ENCODE assay signal across 1 cellular context in the genomic region with DNA sequence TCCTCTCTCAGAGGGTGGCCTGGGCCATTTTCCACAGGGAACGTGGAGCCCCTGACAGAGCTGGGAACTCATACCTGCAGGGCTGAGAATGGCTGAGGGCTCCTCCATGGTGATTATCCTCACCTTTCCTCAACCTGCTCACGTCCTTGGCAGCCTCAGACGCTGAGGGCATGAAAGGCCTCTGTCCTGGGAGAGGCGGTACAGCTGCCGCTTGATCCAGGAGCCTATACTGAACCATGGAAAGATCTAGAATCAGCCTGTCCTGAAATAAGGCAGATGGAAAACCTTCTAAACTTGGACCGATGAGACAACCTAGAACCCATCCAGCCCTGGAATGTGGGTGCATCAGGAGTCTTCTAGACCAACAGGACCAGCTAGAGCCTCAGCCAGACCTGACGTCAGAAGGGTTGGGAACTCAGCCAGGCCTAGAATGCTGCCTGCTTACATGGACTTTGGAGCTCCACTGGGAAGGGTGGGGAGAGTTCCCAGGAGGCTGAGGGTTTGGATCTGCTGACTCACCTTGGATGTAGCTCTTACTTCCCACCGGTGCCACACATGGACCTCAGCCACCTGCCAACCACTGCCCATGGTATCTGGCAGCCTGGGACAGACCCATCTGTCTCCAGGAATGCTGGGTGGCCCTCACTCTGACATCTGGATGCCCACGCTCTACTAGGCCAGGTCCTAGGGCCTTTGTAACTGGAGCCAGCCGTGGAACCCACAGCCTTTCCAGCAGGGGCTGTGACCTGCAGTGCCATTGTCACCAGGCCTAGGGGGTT.
A peak's percentile ranks its signal among the peaks of the same experiment; 100 is the strongest.
TF ChIP-seq lines count a peak whose summit lies in the region.

No MANE protein-coding gene starts in this region.

TF ChIP-seq in HepG2, 621 proteins besides CTCF, POLR2A, EP300 and RAD21 (continued from another document and continues in another):
- TF ChIP-seq, protein P1, sequence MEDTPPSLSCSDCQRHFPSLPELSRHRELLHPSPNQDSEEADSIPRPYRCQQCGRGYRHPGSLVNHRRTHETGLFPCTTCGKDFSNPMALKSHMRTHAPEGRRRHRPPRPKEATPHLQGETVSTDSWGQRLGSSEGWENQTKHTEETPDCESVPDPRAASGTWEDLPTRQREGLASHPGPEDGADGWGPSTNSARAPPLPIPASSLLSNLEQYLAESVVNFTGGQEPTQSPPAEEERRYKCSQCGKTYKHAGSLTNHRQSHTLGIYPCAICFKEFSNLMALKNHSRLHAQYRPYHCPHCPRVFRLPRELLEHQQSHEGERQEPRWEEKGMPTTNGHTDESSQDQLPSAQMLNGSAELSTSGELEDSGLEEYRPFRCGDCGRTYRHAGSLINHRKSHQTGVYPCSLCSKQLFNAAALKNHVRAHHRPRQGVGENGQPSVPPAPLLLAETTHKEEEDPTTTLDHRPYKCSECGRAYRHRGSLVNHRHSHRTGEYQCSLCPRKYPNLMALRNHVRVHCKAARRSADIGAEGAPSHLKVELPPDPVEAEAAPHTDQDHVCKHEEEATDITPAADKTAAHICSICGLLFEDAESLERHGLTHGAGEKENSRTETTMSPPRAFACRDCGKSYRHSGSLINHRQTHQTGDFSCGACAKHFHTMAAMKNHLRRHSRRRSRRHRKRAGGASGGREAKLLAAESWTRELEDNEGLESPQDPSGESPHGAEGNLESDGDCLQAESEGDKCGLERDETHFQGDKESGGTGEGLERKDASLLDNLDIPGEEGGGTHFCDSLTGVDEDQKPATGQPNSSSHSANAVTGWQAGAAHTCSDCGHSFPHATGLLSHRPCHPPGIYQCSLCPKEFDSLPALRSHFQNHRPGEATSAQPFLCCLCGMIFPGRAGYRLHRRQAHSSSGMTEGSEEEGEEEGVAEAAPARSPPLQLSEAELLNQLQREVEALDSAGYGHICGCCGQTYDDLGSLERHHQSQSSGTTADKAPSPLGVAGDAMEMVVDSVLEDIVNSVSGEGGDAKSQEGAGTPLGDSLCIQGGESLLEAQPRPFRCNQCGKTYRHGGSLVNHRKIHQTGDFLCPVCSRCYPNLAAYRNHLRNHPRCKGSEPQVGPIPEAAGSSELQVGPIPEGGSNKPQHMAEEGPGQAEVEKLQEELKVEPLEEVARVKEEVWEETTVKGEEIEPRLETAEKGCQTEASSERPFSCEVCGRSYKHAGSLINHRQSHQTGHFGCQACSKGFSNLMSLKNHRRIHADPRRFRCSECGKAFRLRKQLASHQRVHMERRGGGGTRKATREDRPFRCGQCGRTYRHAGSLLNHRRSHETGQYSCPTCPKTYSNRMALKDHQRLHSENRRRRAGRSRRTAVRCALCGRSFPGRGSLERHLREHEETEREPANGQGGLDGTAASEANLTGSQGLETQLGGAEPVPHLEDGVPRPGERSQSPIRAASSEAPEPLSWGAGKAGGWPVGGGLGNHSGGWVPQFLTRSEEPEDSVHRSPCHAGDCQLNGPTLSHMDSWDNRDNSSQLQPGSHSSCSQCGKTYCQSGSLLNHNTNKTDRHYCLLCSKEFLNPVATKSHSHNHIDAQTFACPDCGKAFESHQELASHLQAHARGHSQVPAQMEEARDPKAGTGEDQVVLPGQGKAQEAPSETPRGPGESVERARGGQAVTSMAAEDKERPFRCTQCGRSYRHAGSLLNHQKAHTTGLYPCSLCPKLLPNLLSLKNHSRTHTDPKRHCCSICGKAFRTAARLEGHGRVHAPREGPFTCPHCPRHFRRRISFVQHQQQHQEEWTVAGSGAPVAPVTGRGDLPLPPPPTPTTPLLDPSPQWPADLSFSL (CRISPR knock-in tag; IDR thresholded peaks at IDR 0.05) = 0 out of 2 replicates have a peak, but pooled peaks have one; percentile 22
- TF ChIP-seq HNF4A (CRISPR knock-in tag; IDR thresholded peaks at IDR 0.05) (peak; percentile 90), RXRB (CRISPR knock-in tag; IDR thresholded peaks at IDR 0.05; ENCODE audit: borderline replicate concordance) (peak; percentile 12; the same call in 1 of the 2 replicates), ZBTB26 (CRISPR knock-in tag; IDR thresholded peaks at IDR 0.05; ENCODE audit: borderline replicate concordance) (peak; percentile 98), FOSL1 (CRISPR knock-in tag; IDR thresholded peaks at IDR 0.05; ENCODE audit: borderline replicate concordance) (peak; percentile 28; the same call in 1 of the 2 replicates), KDM2A (CRISPR knock-in tag; IDR thresholded peaks at IDR 0.05; ENCODE audit: borderline replicate concordance, low read depth) (no peak), U2AF1 (optimal IDR thresholded peaks at IDR 0.05; ENCODE audit: low read depth, low read length) (no peak), SRY (CRISPR knock-in tag; IDR thresholded peaks at IDR 0.05) (no peak), NCOR1 (IDR thresholded peaks at IDR 0.05; ENCODE audit: borderline replicate concordance, low read length) (peak; percentile 61; the same call in 1 of the 2 replicates), CEBPG (CRISPR knock-in tag; IDR thresholded peaks at IDR 0.05) (0 out of 2 replicates have a peak, but pooled peaks have one; percentile 5), KIAA2018 (CRISPR knock-in tag; IDR thresholded peaks at IDR 0.05; ENCODE audit: borderline replicate concordance) (no peak), TAF1 (CRISPR knock-in tag; IDR thresholded peaks at IDR 0.05) (peak; percentile 30; the same call in 1 of the 2 replicates), FOXA1 (IDR thresholded peaks at IDR 0.05) (no peak), FOXA1 (CRISPR knock-in tag; IDR thresholded peaks at IDR 0.05) (no peak), ZNF329 (CRISPR knock-in tag; IDR thresholded peaks at IDR 0.05; ENCODE audit: low read depth) (no peak), ZNF614 (CRISPR knock-in tag; IDR thresholded peaks at IDR 0.05; ENCODE audit: borderline replicate concordance) (0 out of 2 replicates have a peak, but pooled peaks have one; percentile 31), NONO (IDR thresholded peaks at IDR 0.05) (no peak), NONO (CRISPR knock-in tag; conservative IDR thresholded peaks at IDR 0.05) (no peak), HDAC2 (CRISPR knock-in tag; IDR thresholded peaks at IDR 0.05) (peak; percentile 34; the same call in 1 of the 2 replicates), NFE2L2 (IDR thresholded peaks at IDR 0.05; ENCODE audit: low read length) (peak; percentile 93), JUND (CRISPR knock-in tag; IDR thresholded peaks at IDR 0.05) (0 out of 2 replicates have a peak, but pooled peaks have one; percentile 37), SRSF4 (IDR thresholded peaks at IDR 0.05; ENCODE audit: low read depth, low read length, poor library complexity, severe bottlenecking) (no peak)
- TF ChIP-seq, protein P2, sequence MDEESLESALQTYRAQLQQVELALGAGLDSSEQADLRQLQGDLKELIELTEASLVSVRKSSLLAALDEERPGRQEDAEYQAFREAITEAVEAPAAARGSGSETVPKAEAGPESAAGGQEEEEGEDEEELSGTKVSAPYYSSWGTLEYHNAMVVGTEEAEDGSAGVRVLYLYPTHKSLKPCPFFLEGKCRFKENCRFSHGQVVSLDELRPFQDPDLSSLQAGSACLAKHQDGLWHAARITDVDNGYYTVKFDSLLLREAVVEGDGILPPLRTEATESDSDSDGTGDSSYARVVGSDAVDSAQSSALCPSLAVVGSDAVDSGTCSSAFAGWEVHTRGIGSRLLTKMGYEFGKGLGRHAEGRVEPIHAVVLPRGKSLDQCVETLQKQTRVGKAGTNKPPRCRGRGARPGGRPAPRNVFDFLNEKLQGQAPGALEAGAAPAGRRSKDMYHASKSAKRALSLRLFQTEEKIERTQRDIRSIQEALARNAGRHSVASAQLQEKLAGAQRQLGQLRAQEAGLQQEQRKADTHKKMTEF (CRISPR knock-in tag; IDR thresholded peaks at IDR 0.05) = peak; percentile 27; the same call in 1 of the 2 replicates
- TF ChIP-seq, protein P3, sequence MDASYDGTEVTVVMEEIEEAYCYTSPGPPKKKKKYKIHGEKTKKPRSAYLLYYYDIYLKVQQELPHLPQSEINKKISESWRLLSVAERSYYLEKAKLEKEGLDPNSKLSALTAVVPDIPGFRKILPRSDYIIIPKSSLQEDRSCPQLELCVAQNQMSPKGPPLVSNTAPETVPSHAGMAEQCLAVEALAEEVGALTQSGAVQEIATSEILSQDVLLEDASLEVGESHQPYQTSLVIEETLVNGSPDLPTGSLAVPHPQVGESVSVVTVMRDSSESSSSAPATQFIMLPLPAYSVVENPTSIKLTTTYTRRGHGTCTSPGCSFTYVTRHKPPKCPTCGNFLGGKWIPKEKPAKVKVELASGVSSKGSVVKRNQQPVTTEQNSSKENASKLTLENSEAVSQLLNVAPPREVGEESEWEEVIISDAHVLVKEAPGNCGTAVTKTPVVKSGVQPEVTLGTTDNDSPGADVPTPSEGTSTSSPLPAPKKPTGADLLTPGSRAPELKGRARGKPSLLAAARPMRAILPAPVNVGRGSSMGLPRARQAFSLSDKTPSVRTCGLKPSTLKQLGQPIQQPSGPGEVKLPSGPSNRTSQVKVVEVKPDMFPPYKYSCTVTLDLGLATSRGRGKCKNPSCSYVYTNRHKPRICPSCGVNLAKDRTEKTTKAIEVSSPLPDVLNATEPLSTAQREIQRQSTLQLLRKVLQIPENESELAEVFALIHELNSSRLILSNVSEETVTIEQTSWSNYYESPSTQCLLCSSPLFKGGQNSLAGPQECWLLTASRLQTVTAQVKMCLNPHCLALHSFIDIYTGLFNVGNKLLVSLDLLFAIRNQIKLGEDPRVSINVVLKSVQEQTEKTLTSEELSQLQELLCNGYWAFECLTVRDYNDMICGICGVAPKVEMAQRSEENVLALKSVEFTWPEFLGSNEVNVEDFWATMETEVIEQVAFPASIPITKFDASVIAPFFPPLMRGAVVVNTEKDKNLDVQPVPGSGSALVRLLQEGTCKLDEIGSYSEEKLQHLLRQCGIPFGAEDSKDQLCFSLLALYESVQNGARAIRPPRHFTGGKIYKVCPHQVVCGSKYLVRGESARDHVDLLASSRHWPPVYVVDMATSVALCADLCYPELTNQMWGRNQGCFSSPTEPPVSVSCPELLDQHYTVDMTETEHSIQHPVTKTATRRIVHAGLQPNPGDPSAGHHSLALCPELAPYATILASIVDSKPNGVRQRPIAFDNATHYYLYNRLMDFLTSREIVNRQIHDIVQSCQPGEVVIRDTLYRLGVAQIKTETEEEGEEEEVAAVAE (CRISPR knock-in tag; IDR thresholded peaks at IDR 0.05; ENCODE audit: borderline replicate concordance) = no peak
- TF ChIP-seq, protein P4, sequence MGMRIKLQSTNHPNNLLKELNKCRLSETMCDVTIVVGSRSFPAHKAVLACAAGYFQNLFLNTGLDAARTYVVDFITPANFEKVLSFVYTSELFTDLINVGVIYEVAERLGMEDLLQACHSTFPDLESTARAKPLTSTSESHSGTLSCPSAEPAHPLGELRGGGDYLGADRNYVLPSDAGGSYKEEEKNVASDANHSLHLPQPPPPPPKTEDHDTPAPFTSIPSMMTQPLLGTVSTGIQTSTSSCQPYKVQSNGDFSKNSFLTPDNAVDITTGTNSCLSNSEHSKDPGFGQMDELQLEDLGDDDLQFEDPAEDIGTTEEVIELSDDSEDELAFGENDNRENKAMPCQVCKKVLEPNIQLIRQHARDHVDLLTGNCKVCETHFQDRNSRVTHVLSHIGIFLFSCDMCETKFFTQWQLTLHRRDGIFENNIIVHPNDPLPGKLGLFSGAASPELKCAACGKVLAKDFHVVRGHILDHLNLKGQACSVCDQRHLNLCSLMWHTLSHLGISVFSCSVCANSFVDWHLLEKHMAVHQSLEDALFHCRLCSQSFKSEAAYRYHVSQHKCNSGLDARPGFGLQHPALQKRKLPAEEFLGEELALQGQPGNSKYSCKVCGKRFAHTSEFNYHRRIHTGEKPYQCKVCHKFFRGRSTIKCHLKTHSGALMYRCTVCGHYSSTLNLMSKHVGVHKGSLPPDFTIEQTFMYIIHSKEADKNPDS (CRISPR knock-in tag; IDR thresholded peaks at IDR 0.05) = no peak
